In genomic region chr17:7840875-7841274, GRCh38 we compare ENCODE assay signal across 8 cellular contexts. TPM values are rescaled to one million over a fixed set of nuclear protein-coding genes. Genes with fewer than 3 reads are reported as not detected.
A peak's percentile ranks its signal among the peaks of the same experiment; 100 is the strongest.
DNase-seq lines count a peak whose midpoint lies in the region; ATAC-seq and TF ChIP-seq lines count a peak whose summit lies in the region.

No MANE protein-coding gene starts in this region.

- dilution Hi-C loops in mammary epithelial cell (cut with HindIII; ENCODE audit: low sequenced_read_pairs): no loop called here

- H3K27ac ChIP-seq in right atrium auricular region: peak overlapping the region; percentile 98 to 100
- H3K27ac ChIP-seq in mammary epithelial cell (ENCODE audit: insufficient read depth, low read depth, low read length): peak overlapping the region; percentile 48

- H3K9me3 ChIP-seq in right atrium auricular region: no peaks in the 10 kb centered on the region
- no peaks in the 10 kb centered on the region for H3K9me3 ChIP-seq in mammary epithelial cell (replicated peaks; ENCODE audit: insufficient read depth, low read length)
- H3K9me3 ChIP-seq in mucosa of stomach (ENCODE audit: control insufficient read depth, low read length): no peaks in the 10 kb centered on the region

- no peaks in the 10 kb centered on the region for H3K36me3 ChIP-seq in right atrium auricular region
- no peaks in the 10 kb centered on the region for H3K36me3 ChIP-seq in mammary epithelial cell (ENCODE audit: insufficient read depth, low read length)
- no peaks in the 10 kb centered on the region for H3K36me3 ChIP-seq in mucosa of stomach (ENCODE audit: control insufficient read depth, insufficient read depth, low read length)

- BruUV-seq in mammary epithelial cell (replicated peaks; lab: Mats Ljungman, UMichigan): no TSS peak

- DNase-seq in right atrium auricular region (ENCODE audit: low spot score): no peak
- no peak for DNase-seq in cardiac septum (ENCODE audit: low spot score)
- DNase-seq in mammary epithelial cell: no peak
- DNase-seq in middle frontal gyrus (ENCODE audit: extremely low spot score, low spot score): no peak
- no peak for DNase-seq in DMS79 (lab: John Stamatoyannopoulos, UW)
- DNase-seq in kidney glomerular epithelial cell (lab: John Stamatoyannopoulos, UW): no peak

- H3K4me3 ChIP-seq in right atrium auricular region: peak overlapping the region in 1 of 2 donors; percentile 73
- peak overlapping the region in 1 of 3 experiments; percentile 71 for H3K4me3 ChIP-seq in mammary epithelial cell (replicated peaks in 1 of 3; ENCODE audit: insufficient read depth in 1 of 3, low read depth in 2 of 3, low read length in 3 of 3)
- H3K4me3 ChIP-seq in mucosa of stomach (ENCODE audit: low read length): no peak overlapping the region

- no peaks in the 10 kb centered on the region for H3K27me3 ChIP-seq in right atrium auricular region
- no peaks in the 10 kb centered on the region for H3K27me3 ChIP-seq in mammary epithelial cell (ENCODE audit: insufficient read depth, low read length)
- H3K27me3 ChIP-seq in mucosa of stomach (ENCODE audit: control insufficient read depth, insufficient read depth, low read length): no peaks in the 10 kb centered on the region

- no peak for ATAC-seq in HG02759 (IDR thresholded peaks at IDR 0.05; ENCODE audit: unreplicated experiment)

- H2AFZ ChIP-seq in mammary epithelial cell (ENCODE audit: low read depth, low read length): peak overlapping the region; percentile 14

- CTCF ChIA-PET in mammary epithelial cell (lab: Charles Lee; ENCODE audit: low non-redundant PET): no interaction called here

- TF ChIP-seq CTCF in right atrium auricular region (IDR thresholded peaks at IDR 0.05) (no peak), mammary epithelial cell (conservative IDR thresholded peaks at IDR 0.05 in 1 of 2, IDR thresholded peaks at IDR 0.05 in 1 of 2; ENCODE audit: extremely low read depth in 1 of 2, insufficient read depth in 1 of 2, low read depth in 1 of 2, low read length in 2 of 2) (no peak)

- H4K20me1 ChIP-seq in mammary epithelial cell (ENCODE audit: insufficient read depth, low read length): no peaks in the 10 kb centered on the region

- in situ Hi-C loops in mammary epithelial cell (cut with MboI; ENCODE audit: low sequenced_read_pairs in 2 of 2): no loop called here

- H3K9ac ChIP-seq in mammary epithelial cell (ENCODE audit: insufficient read depth, low read length): peak overlapping the region; percentile 66
- H3K9ac ChIP-seq in mucosa of stomach (ENCODE audit: low read length): peak overlapping the region; percentile 96

- 83% methylated on average over 1 of the region's 1 CpG for WGBS in mammary epithelial cell (ENCODE audit: low coverage, missing lambda C conversion rate)

- H3K79me2 ChIP-seq in mammary epithelial cell (ENCODE audit: insufficient read depth, low read length): peaks cover 30% of the 10 kb centered on the region

- H3K4me1 ChIP-seq in right atrium auricular region (peaks cover 0 to 66% of the 10 kb centered on the region in 2 donors), mammary epithelial cell (ENCODE audit: insufficient read depth, low read length) (peaks cover 53% of the 10 kb centered on the region), mucosa of stomach (ENCODE audit: control insufficient read depth, insufficient read depth, low read length) (peaks cover 43% of the 10 kb centered on the region)

- intact Hi-C loops in cardiac septum (cut with DNase I) (loop anchor here (5.0 kb wide), 1 partner anchor 46 kb away; the partner anchor contains the start of gene CHD3), mammary epithelial cell (cut with micrococcal nuclease) (loop anchor here (5.0 kb wide), 2 partner anchors 254 to 276 kb away; partner anchors contain the start of gene ALOXE3)

- peak overlapping the region; percentile 79 for H3K4me2 ChIP-seq in mammary epithelial cell (ENCODE audit: insufficient read depth, low read depth, low read length)

RNA-seq across cellular contexts. Expression of gene KDM6B, which starts 6.9 kb away (rescaled TPM):
- 10 to 100 TPM; 11.0 to 11.1 TPM for total RNA-seq in right atrium auricular region
- total RNA-seq in cardiac septum: 22.1 TPM
- total RNA-seq in mammary epithelial cell: 10 to 100 TPM in 1 of 2 donors, 1 to 10 TPM in 1; 8.2 to 26.5 TPM
- polyA plus RNA-seq in mammary epithelial cell: 0.68 TPM
- polyA minus RNA-seq in mammary epithelial cell: 4.5 TPM

RNA-seq across cellular contexts. Expression of gene TMEM88, which starts 14.0 kb away (rescaled TPM):
- 10 to 100 TPM; 42.5 to 53.2 TPM for total RNA-seq in right atrium auricular region
- 14.7 TPM for total RNA-seq in cardiac septum
- total RNA-seq in mammary epithelial cell: 1 to 10 TPM in 1 of 2 donors, under 1 TPM in 1; 0.17 to 2.3 TPM
- polyA plus RNA-seq in mammary epithelial cell: 0.15 TPM
- not detected for polyA minus RNA-seq in mammary epithelial cell

RNA-seq across cellular contexts. Expression of gene NAA38, which starts 16.5 kb away (rescaled TPM):
- total RNA-seq in right atrium auricular region (10 to 100 TPM; 77.1 to 85.0 TPM), cardiac septum (68.8 TPM), mammary epithelial cell (10 to 100 TPM; 28.2 to 81.5 TPM)
- polyA plus RNA-seq in mammary epithelial cell: 99.4 TPM
- polyA minus RNA-seq in mammary epithelial cell: 11.0 TPM

RNA-seq across cellular contexts. Expression of gene CYB5D1, which starts 16.9 kb away (rescaled TPM):
- total RNA-seq in right atrium auricular region (1 to 10 TPM; 5.1 to 6.8 TPM), cardiac septum (12.2 TPM), mammary epithelial cell (10 to 100 TPM; 14.1 to 15.2 TPM)
- 8.2 TPM for polyA plus RNA-seq in mammary epithelial cell
- 25.7 TPM for polyA minus RNA-seq in mammary epithelial cell

RNA-seq across cellular contexts. Expression of gene CHD3, which starts 47.7 kb away (rescaled TPM):
- total RNA-seq in right atrium auricular region (10 to 100 TPM; 17.6 to 44.7 TPM), cardiac septum (14.2 TPM), mammary epithelial cell (10 to 100 TPM; 28.8 to 87.5 TPM)
- polyA plus RNA-seq in mammary epithelial cell: 22.0 TPM
- 76.1 TPM for polyA minus RNA-seq in mammary epithelial cell
